Comparison of ENCODE assay signal across 8 cellular contexts in genomic region chr17:57523926-57524634, GRCh38.
DNase-seq lines count a peak whose midpoint lies in the region; ATAC-seq and TF ChIP-seq lines count a peak whose summit lies in the region.

No MANE protein-coding gene starts in this region.

- ATAC-seq in esophagus mucosa (peak; percentile 89), psoas muscle (peak; percentile 92 to 95 (median 94))
- no peak for ATAC-seq in activated CD8-positive, alpha-beta memory T cell treated with anti-CD3 and anti-CD28 coated beads, Interleukin-2, amount 10 ng/mL, durations not matched to agents 7 days and 5 days

- H3K27ac Mint-ChIP-seq in activated CD8-positive, alpha-beta memory T cell treated with anti-CD3 and anti-CD28 coated beads, Interleukin-2, amount 10 ng/mL, durations not matched to agents 7 days and 5 days, result no peak overlapping the region

- DNase-seq in GM23248, result peak; percentile 62
- peak; percentile 90 for DNase-seq in NCI-H510A treated with DMSO at 0.1 percent for 48 hours (lab: John Stamatoyannopoulos, UW)
- DNase-seq in psoas muscle, result peak; percentile 71 to 92
- DNase-seq in dermis blood vessel endothelial cell, result no peak
- DNase-seq in GM19238 (ENCODE audit: insufficient read length, low spot score), result no peak
- DNase-seq in NCI-H128 (lab: John Stamatoyannopoulos, UW; ENCODE audit: unreplicated experiment), result no peak
- DNase-seq in activated CD8-positive, alpha-beta memory T cell treated with anti-CD3 and anti-CD28 coated beads, Interleukin-2, amount 10 ng/mL, durations not matched to agents 7 days and 5 days, result no peak

- CTCF ChIA-PET in activated CD8-positive, alpha-beta memory T cell treated with anti-CD3 and anti-CD28 coated beads, Interleukin-2, amount 10 ng/mL, durations not matched to agents 7 days and 5 days (lab: Charles Lee), result no interaction called here

- no peaks in the 10 kb centered on the region for H3K27me3 Mint-ChIP-seq in activated CD8-positive, alpha-beta memory T cell treated with anti-CD3 and anti-CD28 coated beads, Interleukin-2, amount 10 ng/mL, durations not matched to agents 7 days and 5 days

- H3K4me3 ChIP-seq in GM23248 (no peak overlapping the region), psoas muscle (peak overlapping the region; percentile 25)

- in situ Hi-C loops in GM23248 (cut with MboI), result no loop called here

- no peaks in the 10 kb centered on the region for H3K9me2 ChIP-seq in GM23248 (ENCODE audit: insufficient read depth)

- H4K20me1 ChIP-seq in GM23248 (ENCODE audit: insufficient read depth), result no peaks in the 10 kb centered on the region

- H3K4me3 Mint-ChIP-seq in activated CD8-positive, alpha-beta memory T cell treated with anti-CD3 and anti-CD28 coated beads, Interleukin-2, amount 10 ng/mL, durations not matched to agents 7 days and 5 days, result no peak overlapping the region

- H3K36me3 ChIP-seq in GM23248 (ENCODE audit: low read depth) (no peaks in the 10 kb centered on the region), psoas muscle (ENCODE audit: insufficient read depth in 1 of 2, low read depth in 1 of 2) (no peaks in the 10 kb centered on the region)

- peaks cover 24% of the 10 kb centered on the region for H3K4me1 ChIP-seq in GM23248 (ENCODE audit: insufficient read depth)
- H3K4me1 ChIP-seq in psoas muscle, result peaks cover 26% of the 10 kb centered on the region

- H3K27me3 ChIP-seq in GM23248 (replicated peaks; ENCODE audit: insufficient read depth) (no peaks in the 10 kb centered on the region), psoas muscle (ENCODE audit: insufficient read depth in 3 of 3, low read length in 2 of 3) (no peaks in the 10 kb centered on the region)

- H3K4me2 ChIP-seq in GM23248 (ENCODE audit: unreplicated experiment), result no peak overlapping the region

- no peaks in the 10 kb centered on the region for H3K36me3 Mint-ChIP-seq in activated CD8-positive, alpha-beta memory T cell treated with anti-CD3 and anti-CD28 coated beads, Interleukin-2, amount 10 ng/mL, durations not matched to agents 7 days and 5 days

- H3K9ac ChIP-seq in GM23248, result 0 out of 2 replicates have a peak overlapping the region, but pooled peaks have one; percentile 13

- H3K9me3 Mint-ChIP-seq in activated CD8-positive, alpha-beta memory T cell treated with anti-CD3 and anti-CD28 coated beads, Interleukin-2, amount 10 ng/mL, durations not matched to agents 7 days and 5 days (ENCODE audit: low read depth), result no peaks in the 10 kb centered on the region

- 53 to 56% methylated on average over 7 of the region's 7 CpGs for WGBS in GM23248 (ENCODE audit: low coverage in 1 of 2, low lambda C conversion rate in 2 of 2, missing lambda C conversion rate in 2 of 2), 2 experiments
- 68 to 76% (median 70%) methylated on average over 7 of the region's 7 CpGs for WGBS in psoas muscle, 3 donors

- intact Hi-C loops in psoas muscle (cut with DNase I), result no loop called here

- H3F3A ChIP-seq in GM23248 (ENCODE audit: insufficient read depth), result peaks cover 11% of the 10 kb centered on the region; the same call in 1 of the 2 replicates

- no peaks in the 10 kb centered on the region for H3K9me3 ChIP-seq in GM23248 (ENCODE audit: low read depth)
- no peaks in the 10 kb centered on the region for H3K9me3 ChIP-seq in psoas muscle

- TF ChIP-seq CTCF in psoas muscle (IDR thresholded peaks at IDR 0.05), result no peak

- peak overlapping the region; percentile 39 for H3K27ac ChIP-seq in GM23248
- H3K27ac ChIP-seq in psoas muscle, result peak overlapping the region; percentile 64

- H3K4me1 Mint-ChIP-seq in activated CD8-positive, alpha-beta memory T cell treated with anti-CD3 and anti-CD28 coated beads, Interleukin-2, amount 10 ng/mL, durations not matched to agents 7 days and 5 days, result peaks cover 18% of the 10 kb centered on the region

- H3K79me2 ChIP-seq in GM23248 (ENCODE audit: insufficient read depth), result no peaks in the 10 kb centered on the region

- peak overlapping the region; percentile 9; the same call in 1 of the 2 replicates for H2AFZ ChIP-seq in GM23248

Comparison
In these comparisons a context has a peak if more than half of its experiments do, and no peak if none do; other contexts are left out.
1. DNase-seq: peak in GM23248 (single experiment), NCI-H510A treated with DMSO at 0.1 percent for 48 hours (single experiment) and psoas muscle (2 of 2); none in dermis blood vessel endothelial cell (single experiment), GM19238 (single experiment), NCI-H128 (single experiment) and activated CD8-positive, alpha-beta memory T cell treated with anti-CD3 and anti-CD28 coated beads, Interleukin-2, amount 10 ng/mL, durations not matched to agents 7 days and 5 days (single experiment).